17 cellular contexts compared by ENCODE assay signal in the genomic region with DNA sequence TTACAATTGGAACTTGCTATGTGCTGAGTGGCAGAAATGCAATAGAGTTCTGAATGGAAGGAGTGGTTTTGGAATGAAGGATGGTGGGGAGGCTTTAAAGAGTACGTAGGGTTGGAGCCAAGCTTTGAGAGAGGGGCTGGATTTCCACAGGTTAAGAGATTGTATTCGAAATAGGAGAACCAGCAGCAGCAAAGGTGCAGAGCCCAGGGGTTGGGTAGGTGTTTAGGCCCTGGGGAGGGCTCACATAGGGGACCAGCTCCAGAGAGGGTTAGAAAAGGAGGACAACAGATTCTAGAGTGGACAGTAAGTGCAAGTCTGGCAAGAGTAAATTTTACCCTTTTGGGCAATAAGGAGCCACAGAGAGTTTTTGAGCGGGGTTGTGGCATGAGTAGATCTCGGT.
A peak's percentile ranks its signal among the peaks of the same experiment; 100 is the strongest.
DNase-seq lines count a peak whose midpoint lies in the region; ATAC-seq and TF ChIP-seq lines count a peak whose summit lies in the region.
"Had no signal": no experiment of that assay in that cellular context is flagged by ENCODE, and none has a peak within 500 bp of the region (broad histone marks: within the 10 kb centered on the region; RNA-seq: fewer than 3 reads in every experiment).

No MANE protein-coding gene starts in this region.

- CTCF ChIA-PET in activated CD4-positive, alpha-beta T cell treated with anti-CD3 and anti-CD28 coated beads for 36 hours (lab: Charles Lee): interaction anchor here (1.4 kb wide), 1 partner anchor 17 kb away, joined by 4 read pairs; no protein-coding TSS in a partner anchor
- CTCF ChIA-PET in CD4-positive, alpha-beta memory T cell (lab: Charles Lee; ENCODE audit: partially characterized antibody): no interaction called here

- no peak overlapping the region for H2BK12ac ChIP-seq in mesenchymal stem cell (ENCODE audit: low read length in 2 of 2)

- no peaks in the 10 kb centered on the region for H3K79me1 ChIP-seq in mesenchymal stem cell (replicated peaks; ENCODE audit: low read length, poor library complexity, severe bottlenecking)

- no peak overlapping the region for H2AFZ ChIP-seq in mesenchymal stem cell (ENCODE audit: low read depth, low read length)

- H2BK120ac ChIP-seq in mesenchymal stem cell (ENCODE audit: low read depth, low read length): no peak overlapping the region

- H3K4me1 Mint-ChIP-seq in progenitor cell of endocrine pancreas (ENCODE audit: low read depth): peaks cover 23% of the 10 kb centered on the region
- peaks cover 4% of the 10 kb centered on the region for H3K4me1 Mint-ChIP-seq in activated CD4-positive, alpha-beta T cell treated with anti-CD3 and anti-CD28 coated beads for 36 hours
- no peaks in the 10 kb centered on the region for H3K4me1 Mint-ChIP-seq in CD4-positive, alpha-beta memory T cell
- H3K4me1 Mint-ChIP-seq: CD14-positive monocyte had no signal

- TF ChIP-seq CTCF in ascending aorta (IDR thresholded peaks at IDR 0.05) (no peak), progenitor cell of endocrine pancreas (IDR thresholded peaks at IDR 0.05; ENCODE audit: unreplicated experiment) (no peak), tibial artery (IDR thresholded peaks at IDR 0.05) (no peak)

- peaks cover 5% of the 10 kb centered on the region for H3K36me3 Mint-ChIP-seq in progenitor cell of endocrine pancreas (ENCODE audit: insufficient read depth)
- H3K36me3 Mint-ChIP-seq in activated CD4-positive, alpha-beta T cell treated with anti-CD3 and anti-CD28 coated beads for 36 hours (ENCODE audit: low read depth): peaks cover 9% of the 10 kb centered on the region
- H3K36me3 Mint-ChIP-seq in CD4-positive, alpha-beta memory T cell: peaks cover 5 to 6% of the 10 kb centered on the region in 2 donors
- H3K36me3 Mint-ChIP-seq: CD14-positive monocyte had no signal

- H3K9me3 ChIP-seq in ascending aorta (peaks cover 0 to 14% of the 10 kb centered on the region in 2 donors), mesenchymal stem cell (ENCODE audit: control insufficient read depth, low read length) (peaks cover 21% of the 10 kb centered on the region), tibial artery (peaks cover 0 to 7% (median 4%) of the 10 kb centered on the region in 3 donors)
- no peaks in the 10 kb centered on the region for H3K9me3 ChIP-seq in CD4-positive, alpha-beta memory T cell (ENCODE audit: control insufficient read depth in 1 of 2, low read length in 2 of 2)

- H3K18ac ChIP-seq in mesenchymal stem cell (ENCODE audit: low read depth in 1 of 2, low read length in 2 of 2): no peak overlapping the region

- H3K4me2 ChIP-seq in mesenchymal stem cell (ENCODE audit: low read length, poor library complexity, severe bottlenecking): no peak overlapping the region

- no peak overlapping the region for H3K23ac ChIP-seq in mesenchymal stem cell (ENCODE audit: low read length in 2 of 2)

- H2BK5ac ChIP-seq in mesenchymal stem cell (ENCODE audit: low read depth, low read length, poor library complexity, severe bottlenecking): no peak overlapping the region

- H3K27ac ChIP-seq in ascending aorta (peak overlapping the region; percentile 40 to 67), mesenchymal stem cell (ENCODE audit: low read length, poor library complexity, severe bottlenecking) (no peak overlapping the region), tibial artery (peak overlapping the region; percentile 67 to 71)
- no peak overlapping the region for H3K27ac ChIP-seq in CD4-positive, alpha-beta memory T cell (ENCODE audit: low read depth, low read length)

- no peak overlapping the region for H4K8ac ChIP-seq in mesenchymal stem cell (ENCODE audit: low read length)

- intact Hi-C loops in ascending aorta (cut with DNase I): loop anchor here (1.0 kb wide), 1 partner anchor 28 kb away; no protein-coding TSS in a partner anchor
- intact Hi-C loops in tibial artery (cut with DNase I; ENCODE audit: low total_unique reads): no loop called here
- intact Hi-C loops in activated CD4-positive, alpha-beta T cell treated with anti-CD3 and anti-CD28 coated beads for 36 hours (cut with DNase I, micrococcal nuclease): no loop called here
- intact Hi-C loops in CD4-positive, alpha-beta memory T cell (cut with micrococcal nuclease): no loop called here

- POLR2A ChIA-PET in activated CD4-positive, alpha-beta T cell treated with anti-CD3 and anti-CD28 coated beads for 36 hours (lab: Charles Lee): no interaction called here
- POLR2A ChIA-PET in CD4-positive, alpha-beta memory T cell (lab: Charles Lee; ENCODE audit: partially characterized antibody): no interaction called here

- peak overlapping the region; percentile 12 for H3K27ac Mint-ChIP-seq in progenitor cell of endocrine pancreas
- no peak overlapping the region for H3K27ac Mint-ChIP-seq in activated CD4-positive, alpha-beta T cell treated with anti-CD3 and anti-CD28 coated beads for 36 hours
- no peak overlapping the region for H3K27ac Mint-ChIP-seq in CD4-positive, alpha-beta memory T cell

- DNase-seq in ascending aorta (ENCODE audit: low spot score in 2 of 2) (no peak), mesenchymal stem cell (no peak), progenitor cell of endocrine pancreas (ENCODE audit: low spot score, unreplicated experiment) (no peak), tibial artery (no peak), activated gamma-delta T cell (lab: John Stamatoyannopoulos, UW) (no peak), NCI-H2107 (lab: John Stamatoyannopoulos, UW) (no peak)
- no peak for DNase-seq in activated CD4-positive, alpha-beta T cell treated with anti-CD3 and anti-CD28 coated beads for 36 hours
- DNase-seq in CD4-positive, alpha-beta memory T cell: no peak
- DNase-seq: Caco-2, DMS79, KG1, NCI-H1092 treated with DMSO at 0.1 percent for 48 hours, NCI-H1694 treated with DMSO at 0.1 percent for 48 hours, NCI-H446, NCI-H748 treated with DMSO at 0.1 percent for 48 hours had no signal

- H3K4me3 Mint-ChIP-seq in progenitor cell of endocrine pancreas (ENCODE audit: low read depth): no peak overlapping the region
- H3K4me3 Mint-ChIP-seq in activated CD4-positive, alpha-beta T cell treated with anti-CD3 and anti-CD28 coated beads for 36 hours: no peak overlapping the region
- no peak overlapping the region for H3K4me3 Mint-ChIP-seq in CD4-positive, alpha-beta memory T cell
- H3K4me3 Mint-ChIP-seq: CD14-positive monocyte had no signal

- H3K4ac ChIP-seq in mesenchymal stem cell (ENCODE audit: low read depth in 1 of 2, low read length in 2 of 2): peak overlapping the region in 1 of 2 experiments; percentile 4

- H3K9me3 Mint-ChIP-seq in progenitor cell of endocrine pancreas (ENCODE audit: low read depth): peaks cover 15% of the 10 kb centered on the region
- peaks cover 14% of the 10 kb centered on the region for H3K9me3 Mint-ChIP-seq in activated CD4-positive, alpha-beta T cell treated with anti-CD3 and anti-CD28 coated beads for 36 hours (ENCODE audit: low read depth)
- H3K9me3 Mint-ChIP-seq in CD4-positive, alpha-beta memory T cell: peaks cover 0 to 25% (median 17%) of the 10 kb centered on the region in 8 donors

- no peak overlapping the region for H4K91ac ChIP-seq in mesenchymal stem cell (ENCODE audit: low read length)

- no peak overlapping the region for H3K14ac ChIP-seq in mesenchymal stem cell (ENCODE audit: low read length in 2 of 2)

- H3K36me3 ChIP-seq in ascending aorta: no peaks in the 10 kb centered on the region
- peaks cover 0 to 6% of the 10 kb centered on the region in 2 experiments for H3K36me3 ChIP-seq in mesenchymal stem cell (ENCODE audit: control insufficient read depth in 1 of 2, insufficient read depth in 2 of 2, low read depth in 1 of 2, low read length in 2 of 2)
- no peaks in the 10 kb centered on the region for H3K36me3 ChIP-seq in tibial artery
- H3K36me3 ChIP-seq in CD4-positive, alpha-beta memory T cell (ENCODE audit: insufficient read depth, low read length): no peaks in the 10 kb centered on the region

- no peaks in the 10 kb centered on the region for H3K27me3 ChIP-seq in ascending aorta
- H3K27me3 ChIP-seq in mesenchymal stem cell (ENCODE audit: control insufficient read depth in 1 of 2, insufficient read depth in 1 of 2, low read length in 2 of 2): no peaks in the 10 kb centered on the region
- H3K27me3 ChIP-seq in tibial artery: no peaks in the 10 kb centered on the region
- no peaks in the 10 kb centered on the region for H3K27me3 ChIP-seq in CD4-positive, alpha-beta memory T cell (ENCODE audit: insufficient read depth, low read length)

- H3K27me3 Mint-ChIP-seq in progenitor cell of endocrine pancreas: no peaks in the 10 kb centered on the region
- H3K27me3 Mint-ChIP-seq in activated CD4-positive, alpha-beta T cell treated with anti-CD3 and anti-CD28 coated beads for 36 hours: peaks cover 1% of the 10 kb centered on the region
- H3K27me3 Mint-ChIP-seq in CD4-positive, alpha-beta memory T cell: peaks cover 5 to 6% of the 10 kb centered on the region in 2 donors

- no peak for ATAC-seq in activated CD4-positive, alpha-beta T cell treated with anti-CD3 and anti-CD28 coated beads for 36 hours
- ATAC-seq: GM12878 had no signal

- WGBS in mesenchymal stem cell: 88% methylated on average over 4 of the region's 4 CpGs

- H2AK5ac ChIP-seq in mesenchymal stem cell (ENCODE audit: low read length, severe bottlenecking): peak overlapping the region; percentile 29

- H3K4me3 ChIP-seq in ascending aorta (no peak overlapping the region), mesenchymal stem cell (ENCODE audit: insufficient read depth in 1 of 2, low read depth in 1 of 2, low read length in 2 of 2) (no peak overlapping the region), tibial artery (no peak overlapping the region)
- H3K4me3 ChIP-seq in CD4-positive, alpha-beta memory T cell (ENCODE audit: low read length in 2 of 2): no peak overlapping the region
- H3K4me3 ChIP-seq: GM12878 had no signal

- H3K9ac ChIP-seq in mesenchymal stem cell (ENCODE audit: low read length): no peak overlapping the region

- H3K4me1 ChIP-seq in ascending aorta: peaks cover 5 to 28% of the 10 kb centered on the region in 2 donors
- peaks cover 18% of the 10 kb centered on the region for H3K4me1 ChIP-seq in mesenchymal stem cell (ENCODE audit: control insufficient read depth, insufficient read depth, low read depth, low read length)
- H3K4me1 ChIP-seq in tibial artery: peaks cover 0 to 37% (median 18%) of the 10 kb centered on the region in 4 donors
- no peaks in the 10 kb centered on the region for H3K4me1 ChIP-seq in CD4-positive, alpha-beta memory T cell (ENCODE audit: insufficient read depth, low read length)
- H3K4me1 ChIP-seq: Caco-2 had no signal

- no peak overlapping the region for H2BK15ac ChIP-seq in mesenchymal stem cell (ENCODE audit: low read depth, poor library complexity, severe bottlenecking)

Comparison
In these comparisons a context has a peak if more than half of its experiments do, and no peak if none do; other contexts are left out.
1. H3K27ac ChIP-seq: peak in ascending aorta (2 of 2) and tibial artery (2 of 2); none in mesenchymal stem cell (single experiment) and CD4-positive, alpha-beta memory T cell (single experiment).